In the genomic region with DNA sequence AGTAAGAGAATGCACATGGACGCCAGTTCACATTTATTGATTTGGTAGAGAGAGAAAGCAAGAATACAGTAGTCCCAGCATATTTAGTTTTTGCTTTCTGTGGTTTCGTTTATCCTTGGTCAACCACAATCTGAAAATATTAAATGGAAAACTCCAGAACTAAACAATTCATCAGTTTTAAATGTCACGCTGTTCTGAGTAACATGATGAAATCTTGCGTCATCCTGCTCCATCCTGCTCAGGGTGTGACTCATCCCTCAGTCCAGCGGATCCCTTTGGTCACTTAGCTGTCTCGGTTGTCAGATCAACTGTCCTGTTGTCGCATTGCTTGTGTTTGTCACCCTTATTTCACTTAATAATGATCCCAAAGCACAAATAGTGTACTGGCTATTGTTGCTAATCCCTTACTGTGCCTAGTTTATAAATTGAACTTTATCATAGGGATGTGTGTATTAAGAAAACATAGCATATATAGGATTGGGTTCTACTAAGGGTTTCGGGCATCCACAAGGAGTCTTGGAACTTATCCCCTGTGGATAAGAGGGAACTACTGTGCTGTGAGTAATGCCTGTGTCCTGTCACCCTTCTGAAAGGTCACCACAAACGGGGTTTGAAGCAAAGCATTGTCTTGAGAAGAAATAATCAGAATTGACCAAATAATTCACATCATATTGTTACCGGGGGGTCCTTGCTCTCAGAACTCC, we compare ENCODE assay signal across 1 cellular context.
A peak's percentile ranks its signal among the peaks of the same experiment; 100 is the strongest.
TF ChIP-seq lines count a peak whose summit lies in the region.

No MANE protein-coding gene starts in this region.

TF ChIP-seq in K562, 482 proteins besides CTCF, POLR2A, EP300 and RAD21 (continued from another document and continues in another):
- TF ChIP-seq TSHZ1 (CRISPR knock-in tag; IDR thresholded peaks at IDR 0.05) (0 out of 2 replicates have a peak, but pooled peaks have one; percentile 5), ZNF639 (CRISPR knock-in tag; conservative IDR thresholded peaks at IDR 0.05 in 1 of 2, IDR thresholded peaks at IDR 0.05 in 1 of 2) (peak in 1 of 2 experiments; percentile 38; a peak in 1 of 4 replicates), GTF3C2 (IDR thresholded peaks at IDR 0.05; ENCODE audit: borderline replicate concordance, extremely low read depth, insufficient read length) (no peak), MECOM (CRISPR knock-in tag; IDR thresholded peaks at IDR 0.05) (0 out of 2 replicates have a peak, but pooled peaks have one; percentile 37), SMAD2 (IDR thresholded peaks at IDR 0.05; ENCODE audit: low read depth, low read length) (no peak), MYBL2 (IDR thresholded peaks at IDR 0.05; ENCODE audit: low read depth) (no peak), MYBL2 (CRISPR knock-in tag; IDR thresholded peaks at IDR 0.05; ENCODE audit: borderline replicate concordance) (no peak), RNF219 (CRISPR knock-in tag; IDR thresholded peaks at IDR 0.05) (no peak), YY1 (IDR thresholded peaks at IDR 0.05; ENCODE audit: borderline replicate concordance in 1 of 3, control insufficient read depth in 1 of 3, extremely low read depth in 1 of 3, insufficient read depth in 3 of 3, insufficient read length in 1 of 3, insufficient replicate concordance in 2 of 3, low read depth in 1 of 3, low read length in 2 of 3) (no peak), KAT7 (CRISPR knock-in tag; IDR thresholded peaks at IDR 0.05; ENCODE audit: borderline replicate concordance) (no peak), MCM2 (IDR thresholded peaks at IDR 0.05; ENCODE audit: low read depth) (no peak), NFXL1 (CRISPR knock-in tag; IDR thresholded peaks at IDR 0.05) (no peak), SPI1 (IDR thresholded peaks at IDR 0.05; ENCODE audit: borderline replicate concordance, low read depth, low read length) (no peak), ZBTB34 (CRISPR knock-in tag; IDR thresholded peaks at IDR 0.05) (no peak), MTA3 (IDR thresholded peaks at IDR 0.05; ENCODE audit: borderline replicate concordance) (no peak), ZNF274 (IDR thresholded peaks at IDR 0.05; ENCODE audit: borderline replicate concordance, low read depth, low read length) (no peak), ZNF507 (tag; conservative IDR thresholded peaks at IDR 0.05) (no peak), IRF2 (CRISPR knock-in tag; IDR thresholded peaks at IDR 0.05) (no peak), ESRRA (IDR thresholded peaks at IDR 0.05; ENCODE audit: borderline replicate concordance, low read depth) (no peak), MAZ (CRISPR knock-in tag; conservative IDR thresholded peaks at IDR 0.05 in 1 of 2, IDR thresholded peaks at IDR 0.05 in 1 of 2) (0 out of 4 replicates have a peak, but pooled peaks of 1 of the 2 experiments have one; percentile 26), PHF20 (IDR thresholded peaks at IDR 0.05; ENCODE audit: partially characterized antibody) (no peak), CEBPG (CRISPR knock-in tag; IDR thresholded peaks at IDR 0.05) (peak; percentile 98), CEBPG (tag; conservative IDR thresholded peaks at IDR 0.05 in 1 of 2, IDR thresholded peaks at IDR 0.05 in 1 of 2) (peak; percentile 100), PTRF (tag; IDR thresholded peaks at IDR 0.05) (no peak), PREB (CRISPR knock-in tag; IDR thresholded peaks at IDR 0.05) (no peak), ZNF785 (CRISPR knock-in tag; IDR thresholded peaks at IDR 0.05) (no peak), GTF2E2 (tag; IDR thresholded peaks at IDR 0.05) (peak; percentile 48; the same call in 1 of the 2 replicates), ETS2 (tag; IDR thresholded peaks at IDR 0.05; ENCODE audit: borderline replicate concordance, poor library complexity, severe bottlenecking) (no peak), GABPA (tag; conservative IDR thresholded peaks at IDR 0.05; ENCODE audit: low read depth) (peak; percentile 49), CGGBP1 (CRISPR knock-in tag; IDR thresholded peaks at IDR 0.05) (no peak)
- TF ChIP-seq, protein P1, sequence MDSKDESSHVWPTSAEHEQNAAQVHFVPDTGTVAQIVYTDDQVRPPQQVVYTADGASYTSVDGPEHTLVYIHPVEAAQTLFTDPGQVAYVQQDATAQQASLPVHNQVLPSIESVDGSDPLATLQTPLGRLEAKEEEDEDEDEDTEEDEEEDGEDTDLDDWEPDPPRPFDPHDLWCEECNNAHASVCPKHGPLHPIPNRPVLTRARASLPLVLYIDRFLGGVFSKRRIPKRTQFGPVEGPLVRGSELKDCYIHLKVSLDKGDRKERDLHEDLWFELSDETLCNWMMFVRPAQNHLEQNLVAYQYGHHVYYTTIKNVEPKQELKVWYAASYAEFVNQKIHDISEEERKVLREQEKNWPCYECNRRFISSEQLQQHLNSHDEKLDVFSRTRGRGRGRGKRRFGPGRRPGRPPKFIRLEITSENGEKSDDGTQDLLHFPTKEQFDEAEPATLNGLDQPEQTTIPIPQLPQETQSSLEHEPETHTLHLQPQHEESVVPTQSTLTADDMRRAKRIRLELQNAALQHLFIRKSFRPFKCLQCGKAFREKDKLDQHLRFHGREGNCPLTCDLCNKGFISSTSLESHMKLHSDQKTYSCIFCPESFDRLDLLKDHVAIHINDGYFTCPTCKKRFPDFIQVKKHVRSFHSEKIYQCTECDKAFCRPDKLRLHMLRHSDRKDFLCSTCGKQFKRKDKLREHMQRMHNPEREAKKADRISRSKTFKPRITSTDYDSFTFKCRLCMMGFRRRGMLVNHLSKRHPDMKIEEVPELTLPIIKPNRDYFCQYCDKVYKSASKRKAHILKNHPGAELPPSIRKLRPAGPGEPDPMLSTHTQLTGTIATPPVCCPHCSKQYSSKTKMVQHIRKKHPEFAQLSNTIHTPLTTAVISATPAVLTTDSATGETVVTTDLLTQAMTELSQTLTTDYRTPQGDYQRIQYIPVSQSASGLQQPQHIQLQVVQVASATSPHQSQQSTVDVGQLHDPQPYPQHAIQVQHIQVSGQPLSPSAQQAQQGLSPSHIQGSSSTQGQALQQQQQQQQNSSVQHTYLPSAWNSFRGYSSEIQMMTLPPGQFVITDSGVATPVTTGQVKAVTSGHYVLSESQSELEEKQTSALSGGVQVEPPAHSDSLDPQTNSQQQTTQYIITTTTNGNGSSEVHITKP (IDR thresholded peaks at IDR 0.05; ENCODE audit: partially characterized antibody): no peak
- TF ChIP-seq, protein P2, sequence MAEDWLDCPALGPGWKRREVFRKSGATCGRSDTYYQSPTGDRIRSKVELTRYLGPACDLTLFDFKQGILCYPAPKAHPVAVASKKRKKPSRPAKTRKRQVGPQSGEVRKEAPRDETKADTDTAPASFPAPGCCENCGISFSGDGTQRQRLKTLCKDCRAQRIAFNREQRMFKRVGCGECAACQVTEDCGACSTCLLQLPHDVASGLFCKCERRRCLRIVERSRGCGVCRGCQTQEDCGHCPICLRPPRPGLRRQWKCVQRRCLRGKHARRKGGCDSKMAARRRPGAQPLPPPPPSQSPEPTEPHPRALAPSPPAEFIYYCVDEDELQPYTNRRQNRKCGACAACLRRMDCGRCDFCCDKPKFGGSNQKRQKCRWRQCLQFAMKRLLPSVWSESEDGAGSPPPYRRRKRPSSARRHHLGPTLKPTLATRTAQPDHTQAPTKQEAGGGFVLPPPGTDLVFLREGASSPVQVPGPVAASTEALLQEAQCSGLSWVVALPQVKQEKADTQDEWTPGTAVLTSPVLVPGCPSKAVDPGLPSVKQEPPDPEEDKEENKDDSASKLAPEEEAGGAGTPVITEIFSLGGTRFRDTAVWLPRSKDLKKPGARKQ (CRISPR knock-in tag; IDR thresholded peaks at IDR 0.05): peak; percentile 4; the same call in 1 of the 2 replicates
